Comparison of ENCODE assay signal across 20 cellular contexts in genomic region chr6:170205126-170205525, GRCh38.
DNase-seq lines count a peak whose midpoint lies in the region; ATAC-seq, FAIRE-seq and TF ChIP-seq lines count a peak whose summit lies in the region.
"Had no signal": no experiment of that assay in that cellular context is flagged by ENCODE, and none has a peak within 500 bp of the region (broad histone marks: within the 10 kb centered on the region; RNA-seq: fewer than 3 reads in every experiment).

No MANE protein-coding gene starts in this region.

- H3K36me3 ChIP-seq in spleen: no peaks in the 10 kb centered on the region

- TF ChIP-seq POLR2A in spleen (IDR thresholded peaks at IDR 0.05): no peak
- no peak for TF ChIP-seq POLR2A in lower leg skin (IDR thresholded peaks at IDR 0.05)

- peaks cover 0 to 18% (median 11%) of the 10 kb centered on the region in 8 donors for H3K9me3 ChIP-seq in spleen

- no peak for ATAC-seq in GM21360 (IDR thresholded peaks at IDR 0.05; ENCODE audit: unreplicated experiment)
- ATAC-seq: PC-3 had no signal

- FAIRE-seq in frontal cortex (lab: Jason Lieb, UNC): no peak

- H3K27ac ChIP-seq in coronary artery (no peak overlapping the region), spleen (no peak overlapping the region)
- H3K27ac ChIP-seq: HL-60 had no signal

- DNase-seq in activated T-cell treated with anti-CD3 and anti-CD28 coated beads, Interleukin-2, amount 50 U/mL, for 24 hours: peak; percentile 8
- DNase-seq in activated T-cell treated with anti-CD3 and anti-CD28 coated beads for 4 hours: no peak
- DNase-seq in coronary artery (ENCODE audit: low spot score): peak; percentile 24
- peak; percentile 28 for DNase-seq in islet precursor cell
- DNase-seq in spleen: peak; percentile 51
- no peak for DNase-seq in lower leg skin (ENCODE audit: low spot score in 2 of 2)
- no peak for DNase-seq in frontal cortex (ENCODE audit: low spot score in 2 of 2)
- DNase-seq: ACHN, C1 segment of cervical spinal cord, DMS79 treated with DMSO at 0.1 percent for 48 hours, IMR-90, NCI-H1048, NCI-H1436, NCI-H2029, NCI-H345, NCI-H526, PC-3, RPMI8226 had no signal

- H3K4me1 ChIP-seq in spleen: no peaks in the 10 kb centered on the region

- H3K4me1 Mint-ChIP-seq in activated T-cell treated with anti-CD3 and anti-CD28 coated beads, Interleukin-2, amount 50 U/mL, for 24 hours (ENCODE audit: low read depth): no peaks in the 10 kb centered on the region

- intact Hi-C loops in spleen (cut with DNase I; ENCODE audit: low total_unique reads): no loop called here
- intact Hi-C loops in lower leg skin (cut with DNase I; ENCODE audit: low total_unique reads): no loop called here

- no peak overlapping the region for H3K4me3 ChIP-seq in coronary artery
- H3K4me3 ChIP-seq in spleen: no peak overlapping the region
- no peak overlapping the region for H3K4me3 ChIP-seq in lower leg skin (ENCODE audit: low read depth, poor library complexity, severe bottlenecking)

- H3K27me3 ChIP-seq in spleen (replicated peaks in 1 of 7): peaks cover 0 to 23% (median 11%) of the 10 kb centered on the region in 7 donors

- no peak overlapping the region for H3K27ac Mint-ChIP-seq in activated T-cell treated with anti-CD3 and anti-CD28 coated beads, Interleukin-2, amount 50 U/mL, for 24 hours

- no peaks in the 10 kb centered on the region for H3K36me3 Mint-ChIP-seq in activated T-cell treated with anti-CD3 and anti-CD28 coated beads, Interleukin-2, amount 50 U/mL, for 24 hours (ENCODE audit: low read depth)

- TF ChIP-seq CTCF in coronary artery (IDR thresholded peaks at IDR 0.05) (no peak), spleen (IDR thresholded peaks at IDR 0.05 in 8 of 11, conservative IDR thresholded peaks at IDR 0.05 in 3 of 11) (no peak), lower leg skin (IDR thresholded peaks at IDR 0.05) (no peak)

- 72 to 79% (median 74%) methylated on average over 6 of the region's 6 CpGs for WGBS in spleen, 5 donors
- WGBS in lower leg skin, 2 donors: 72 to 80% methylated on average over 6 of the region's 6 CpGs

- no peak overlapping the region for H3K4me3 Mint-ChIP-seq in activated T-cell treated with anti-CD3 and anti-CD28 coated beads, Interleukin-2, amount 50 U/mL, for 24 hours

- H3K27me3 Mint-ChIP-seq in activated T-cell treated with anti-CD3 and anti-CD28 coated beads, Interleukin-2, amount 50 U/mL, for 24 hours: peaks cover 9% of the 10 kb centered on the region

- peaks cover 11% of the 10 kb centered on the region for H3K9me3 Mint-ChIP-seq in activated T-cell treated with anti-CD3 and anti-CD28 coated beads, Interleukin-2, amount 50 U/mL, for 24 hours

Comparison
In these comparisons a context has a peak if more than half of its experiments do, and no peak if none do; other contexts are left out.
1. DNase-seq: peak in activated T-cell treated with anti-CD3 and anti-CD28 coated beads, Interleukin-2, amount 50 U/mL, for 24 hours (single experiment), coronary artery (single experiment), islet precursor cell (single experiment) and spleen (single experiment); none in activated T-cell treated with anti-CD3 and anti-CD28 coated beads for 4 hours (single experiment), lower leg skin (0 of 2) and frontal cortex (0 of 2).